Comparison of ENCODE assay signal across 17 cellular contexts in genomic region chr15:49495993-49496747, GRCh38.
DNase-seq lines count a peak whose midpoint lies in the region; ATAC-seq, FAIRE-seq and TF ChIP-seq lines count a peak whose summit lies in the region.
"Had no signal": no experiment of that assay in that cellular context is flagged by ENCODE, and none has a peak within 500 bp of the region (broad histone marks: within the 10 kb centered on the region; RNA-seq: fewer than 3 reads in every experiment).

No MANE protein-coding gene starts in this region.

- H3K27me3 ChIP-seq in ACC112 (ENCODE audit: insufficient read depth, low read length) (no peaks in the 10 kb centered on the region), gastroesophageal sphincter (no peaks in the 10 kb centered on the region), prostate gland (replicated peaks; ENCODE audit: insufficient read depth) (no peaks in the 10 kb centered on the region)

- H3K4me1 ChIP-seq in ACC112 (ENCODE audit: control insufficient read depth, insufficient read depth, low read length, unreplicated experiment) (peaks cover 54% of the 10 kb centered on the region), gastroesophageal sphincter (peaks cover 0 to 21% (median 6%) of the 10 kb centered on the region in 3 donors), prostate gland (replicated peaks) (no peaks in the 10 kb centered on the region)

- peak overlapping the region; percentile 56 for H3K27ac Mint-ChIP-seq in HFFc6
- H3K27ac Mint-ChIP-seq: CD8-positive, alpha-beta memory T cell; stimulated activated naive CD8-positive, alpha-beta T cell treated with anti-CD3 and anti-CD28 coated beads, Interleukin-15, amount 100 ng/mL, for 72 hours had no signal

- no peaks in the 10 kb centered on the region for H3K79me2 ChIP-seq in ACC112 (ENCODE audit: control insufficient read depth, insufficient read depth, low read length, unreplicated experiment)

- H3K9me3 ChIP-seq in gastroesophageal sphincter, result no peaks in the 10 kb centered on the region
- H3K9me3 ChIP-seq in prostate gland, result no peaks in the 10 kb centered on the region
- H3K9me3 ChIP-seq: A549 had no signal

- ATAC-seq in gastroesophageal sphincter, result no peak
- ATAC-seq in HG02642 (IDR thresholded peaks at IDR 0.05; ENCODE audit: poor library complexity, unreplicated experiment), result no peak
- ATAC-seq in HG03280 (IDR thresholded peaks at IDR 0.05; ENCODE audit: unreplicated experiment), result no peak
- ATAC-seq: A549; sciatic nerve; stimulated activated naive CD8-positive, alpha-beta T cell treated with anti-CD3 and anti-CD28 coated beads, Interleukin-15, amount 100 ng/mL, for 72 hours had no signal

- peaks cover 6% of the 10 kb centered on the region for H3K36me3 Mint-ChIP-seq in HFFc6 (ENCODE audit: low read depth)
- H3K36me3 Mint-ChIP-seq: CD8-positive, alpha-beta memory T cell had no signal

- peaks cover 61% of the 10 kb centered on the region for H3K4me1 Mint-ChIP-seq in HFFc6 (ENCODE audit: low read depth)
- H3K4me1 Mint-ChIP-seq: CD8-positive, alpha-beta memory T cell; stimulated activated naive CD8-positive, alpha-beta T cell treated with anti-CD3 and anti-CD28 coated beads, Interleukin-15, amount 100 ng/mL, for 72 hours had no signal

- H3K4me3 Mint-ChIP-seq in HFFc6, result peak overlapping the region; percentile 63
- H3K4me3 Mint-ChIP-seq: CD8-positive, alpha-beta memory T cell; stimulated activated naive CD8-positive, alpha-beta T cell treated with anti-CD3 and anti-CD28 coated beads, Interleukin-15, amount 100 ng/mL, for 72 hours had no signal

- no peak for TF ChIP-seq CTCF in HFFc6 (IDR thresholded peaks at IDR 0.05)
- TF ChIP-seq CTCF in cardiac fibroblast (IDR thresholded peaks at IDR 0.05; ENCODE audit: low read depth, low read length), result no peak
- no peak for TF ChIP-seq CTCF in gastroesophageal sphincter (IDR thresholded peaks at IDR 0.05)
- TF ChIP-seq CTCF in prostate gland (IDR thresholded peaks at IDR 0.05), result no peak

- intact Hi-C loops in prostate gland (cut with DNase I), result no loop called here

- no peak overlapping the region; the same call in 1 of the 2 replicates for H3K4me3 ChIP-seq in ACC112 (ENCODE audit: low read depth, low read length)
- no peak overlapping the region for H3K4me3 ChIP-seq in cardiac fibroblast (replicated peaks in 1 of 2; ENCODE audit: low read depth in 2 of 2, low read length in 2 of 2)
- no peak overlapping the region for H3K4me3 ChIP-seq in gastroesophageal sphincter
- H3K4me3 ChIP-seq in prostate gland, result no peak overlapping the region
- H3K4me3 ChIP-seq: A549 had no signal

- no peaks in the 10 kb centered on the region for H3K27me3 Mint-ChIP-seq in HFFc6 (ENCODE audit: insufficient read depth)
- H3K27me3 Mint-ChIP-seq: CD8-positive, alpha-beta memory T cell; stimulated activated naive CD8-positive, alpha-beta T cell treated with anti-CD3 and anti-CD28 coated beads, Interleukin-15, amount 100 ng/mL, for 72 hours had no signal

- DNase-seq in HFFc6 (no peak), cardiac fibroblast (ENCODE audit: low read depth in 2 of 2) (peak; percentile 65 to 68), prostate gland (ENCODE audit: low spot score) (no peak), frontal cortex (ENCODE audit: low spot score in 2 of 2) (no peak)
- DNase-seq: activated CD4-positive, alpha-beta T cell treated with anti-CD3 and anti-CD28 coated beads for 1 hour; amygdala; CD8-positive, alpha-beta memory T cell; NCI-H1092 treated with DMSO at 0.1 percent for 48 hours; occipital lobe; stimulated activated naive CD8-positive, alpha-beta T cell treated with anti-CD3 and anti-CD28 coated beads, Interleukin-15, amount 100 ng/mL, for 72 hours; trophoblast cell had no signal

- H3K36me3 ChIP-seq in ACC112 (ENCODE audit: insufficient read depth, low read length) (no peaks in the 10 kb centered on the region), gastroesophageal sphincter (no peaks in the 10 kb centered on the region), prostate gland (no peaks in the 10 kb centered on the region)

- H2AFZ ChIP-seq in ACC112 (ENCODE audit: low read length, unreplicated experiment), result peak overlapping the region; percentile 33

- H3K27ac ChIP-seq in ACC112 (ENCODE audit: low read depth, low read length) (peak overlapping the region; percentile 61), gastroesophageal sphincter (peak overlapping the region in 3 of 4 donors; percentile 18 to 53 (median 26)), prostate gland (no peak overlapping the region)
- H3K27ac ChIP-seq: A549 had no signal

- no peak for FAIRE-seq in frontal cortex (lab: Jason Lieb, UNC)
- FAIRE-seq: A549 had no signal

- TF ChIP-seq POLR2A in gastroesophageal sphincter (IDR thresholded peaks at IDR 0.05) (no peak), prostate gland (IDR thresholded peaks at IDR 0.05) (no peak)

- no peak for TF ChIP-seq EP300 in gastroesophageal sphincter (IDR thresholded peaks at IDR 0.05)

- WGBS in gastroesophageal sphincter (ENCODE audit: low coverage in 1 of 2), 2 donors, result 46 to 50% methylated on average over 3 of the region's 3 CpGs
- WGBS in prostate gland, result 58% methylated on average over 3 of the region's 3 CpGs

- H3K9me3 Mint-ChIP-seq in HFFc6, result peaks cover 5% of the 10 kb centered on the region

Comparison
In these comparisons a context has a peak if more than half of its experiments do, and no peak if none do; other contexts are left out.
1. H3K27ac ChIP-seq: peak in ACC112 (single experiment) and gastroesophageal sphincter (3 of 4); none in prostate gland (0 of 2).
2. DNase-seq: peak in cardiac fibroblast (2 of 2); none in HFFc6 (single experiment), prostate gland (single experiment) and frontal cortex (0 of 2).